ENCODE assay signal across 19 cellular contexts in genomic region chr15:44722011-44722410, GRCh38. TPM values are rescaled to one million over a fixed set of nuclear protein-coding genes. Genes with fewer than 3 reads are reported as not detected.
DNase-seq lines count a peak whose midpoint lies in the region; ATAC-seq and TF ChIP-seq lines count a peak whose summit lies in the region.
"Had no signal": no experiment of that assay in that cellular context is flagged by ENCODE, and none has a peak within 500 bp of the region (broad histone marks: within the 10 kb centered on the region; RNA-seq: fewer than 3 reads in every experiment).

No MANE protein-coding gene starts in this region.

- 76 to 85% methylated on average over 2 of the region's 2 CpGs for WGBS in upper lobe of left lung, 2 donors
- WGBS in mesendoderm (ENCODE audit: extremely low coverage, insufficient coverage, low lambda C conversion rate): no CpG with 5 or more reads among the region's 2 CpGs

- DNase-seq in activated naive CD4-positive, alpha-beta T cell treated with anti-CD3 and anti-CD28 coated beads, Interleukin-2, amount 10 ng/mL, durations not matched to agents 7 days and 5 days: no peak
- no peak for DNase-seq in activated naive CD4-positive, alpha-beta T cell treated with anti-CD3 and anti-CD28 coated beads, Interleukin-2, amount 50 U/mL, for 16 hours
- no peak for DNase-seq in OCI-LY7 (ENCODE audit: low spot score)
- DNase-seq in activated naive CD8-positive, alpha-beta T cell treated with anti-CD3 and anti-CD28 coated beads, Interleukin-2, amount 50 U/mL, for 24 hours: no peak
- no peak for DNase-seq in upper lobe of left lung
- no peak for DNase-seq in SKM-1 treated with dmso at 0.1 percent for 144 hours (lab: John Stamatoyannopoulos, UW; ENCODE audit: unreplicated experiment)
- DNase-seq in mesendoderm: no peak
- DNase-seq: adrenal gland; caudate nucleus; effector CD8-positive, alpha-beta T cell; hypothalamus; KG1; NCI-H1417; NCI-H345; SHP77 treated with DMSO at 0.1 percent for 48 hours had no signal

- TF ChIP-seq EP300 in upper lobe of left lung (IDR thresholded peaks at IDR 0.05): no peak

- no peak overlapping the region for H3K18ac ChIP-seq in mesendoderm (ENCODE audit: low read length)

- H2AK5ac ChIP-seq in mesendoderm (ENCODE audit: low read length): no peak overlapping the region

- H3K27me3 ChIP-seq in upper lobe of left lung: no peaks in the 10 kb centered on the region
- H3K27me3 ChIP-seq in mesendoderm (ENCODE audit: insufficient read depth, low read length, poor library complexity): no peaks in the 10 kb centered on the region
- H3K27me3 ChIP-seq: adrenal gland, vagina had no signal

- peaks cover 86% of the 10 kb centered on the region for H3K4me1 ChIP-seq in OCI-LY7 (ENCODE audit: insufficient read depth, low read length, poor library complexity, severe bottlenecking)
- H3K4me1 ChIP-seq in upper lobe of left lung: peaks cover 12 to 54% (median 36%) of the 10 kb centered on the region in 4 donors
- peaks cover 6% of the 10 kb centered on the region for H3K4me1 ChIP-seq in mesendoderm (ENCODE audit: control insufficient read depth, low read depth, low read length)

- H3K36me3 ChIP-seq in OCI-LY7 (ENCODE audit: insufficient read depth, low read length) (peaks cover 32% of the 10 kb centered on the region), upper lobe of left lung (peaks cover 20 to 36% (median 22%) of the 10 kb centered on the region in 4 donors), mesendoderm (ENCODE audit: control insufficient read depth, insufficient read depth, low read length) (peaks cover under 1% of the 10 kb centered on the region)

- no peak overlapping the region for H2BK120ac ChIP-seq in mesendoderm (ENCODE audit: low read depth, low read length)

- no peak for TF ChIP-seq POLR2A in upper lobe of left lung (IDR thresholded peaks at IDR 0.05)

- no peak overlapping the region for H2BK5ac ChIP-seq in mesendoderm (ENCODE audit: low read length)

- CTCF ChIA-PET in activated naive CD4-positive, alpha-beta T cell treated with anti-CD3 and anti-CD28 coated beads, Interleukin-2, amount 10 ng/mL, durations not matched to agents 7 days and 5 days (lab: Charles Lee): interaction anchor here (0.9 to 13.2 kb wide), 3 partner anchors 10 to 57 kb away, joined by 3 to 282 read pairs (median 47); partner anchors contain the start of genes B2M, PATL2, SPG11 and TRIM69
- CTCF ChIA-PET in OCI-LY7 (lab: Charles Lee; ENCODE audit: unreplicated experiment): no interaction called here

- POLR2A ChIA-PET in OCI-LY7 (lab: Charles Lee): interaction anchor here (1.0 to 2.4 kb wide), 2 partner anchors 8 to 11 kb away, joined by 5 to 12 read pairs; partner anchors contain the start of genes B2M and PATL2

- no peak overlapping the region for H3K56ac ChIP-seq in mesendoderm (ENCODE audit: low read length)

- H3K4me2 ChIP-seq in OCI-LY7 (ENCODE audit: low read length): peak overlapping the region; percentile 12; the same call in 1 of the 2 replicates
- no peak overlapping the region for H3K4me2 ChIP-seq in mesendoderm (ENCODE audit: low read length)
- H3K4me2 ChIP-seq: smooth muscle cell had no signal

- H3K9me2 ChIP-seq in OCI-LY7 (ENCODE audit: insufficient read depth, low read length): no peaks in the 10 kb centered on the region

- H3K4ac ChIP-seq in mesendoderm (ENCODE audit: low read depth, low read length): no peak overlapping the region

- no peak overlapping the region for H2BK15ac ChIP-seq in mesendoderm (replicated peaks; ENCODE audit: low read depth)

- no peak overlapping the region for H3K4me3 Mint-ChIP-seq in activated naive CD4-positive, alpha-beta T cell treated with anti-CD3 and anti-CD28 coated beads, Interleukin-2, amount 10 ng/mL, durations not matched to agents 7 days and 5 days
- H3K4me3 Mint-ChIP-seq in activated naive CD8-positive, alpha-beta T cell treated with anti-CD3 and anti-CD28 coated beads, Interleukin-2, amount 50 U/mL, for 24 hours: no peak overlapping the region

- H3K9me3 Mint-ChIP-seq in activated naive CD4-positive, alpha-beta T cell treated with anti-CD3 and anti-CD28 coated beads, Interleukin-2, amount 10 ng/mL, durations not matched to agents 7 days and 5 days: no peaks in the 10 kb centered on the region
- H3K9me3 Mint-ChIP-seq in activated naive CD8-positive, alpha-beta T cell treated with anti-CD3 and anti-CD28 coated beads, Interleukin-2, amount 50 U/mL, for 24 hours: no peaks in the 10 kb centered on the region

- H3K9ac ChIP-seq in mesendoderm (ENCODE audit: low read length): no peak overlapping the region
- H3K9ac ChIP-seq: parathyroid adenoma had no signal

- no peak overlapping the region for H4K5ac ChIP-seq in mesendoderm (ENCODE audit: low read length)

- H3K9me3 ChIP-seq in OCI-LY7 (ENCODE audit: low read length) (no peaks in the 10 kb centered on the region; the same call in 1 of the 2 replicates), upper lobe of left lung (no peaks in the 10 kb centered on the region)
- H3K9me3 ChIP-seq: adrenal gland, vagina had no signal

- intact Hi-C loops in OCI-LY7 (cut with micrococcal nuclease; ENCODE audit: unreplicated experiment): no loop called here

- TF ChIP-seq CTCF in OCI-LY7 (conservative IDR thresholded peaks at IDR 0.05; ENCODE audit: low read length): no peak
- no peak for TF ChIP-seq CTCF in upper lobe of left lung (IDR thresholded peaks at IDR 0.05)

- BruUV-seq in OCI-LY7 (replicated peaks; lab: Mats Ljungman, UMichigan): no TSS peak

- no peak overlapping the region for H3K4me3 ChIP-seq in OCI-LY7 (ENCODE audit: low read depth, low read length, poor library complexity, severe bottlenecking)
- no peak overlapping the region for H3K4me3 ChIP-seq in upper lobe of left lung
- no peak overlapping the region for H3K4me3 ChIP-seq in mesendoderm (ENCODE audit: low read length)
- H3K4me3 ChIP-seq: adrenal gland, smooth muscle cell, vagina had no signal

- H3K27ac ChIP-seq in OCI-LY7 (ENCODE audit: low read depth, low read length, poor library complexity, severe bottlenecking): peak overlapping the region; percentile 48
- peak overlapping the region in 3 of 4 donors; percentile 2 to 19 (median 8) for H3K27ac ChIP-seq in upper lobe of left lung
- no peak overlapping the region for H3K27ac ChIP-seq in mesendoderm (ENCODE audit: low read depth, low read length)
- H3K27ac ChIP-seq: adrenal gland, parathyroid adenoma, vagina had no signal

- peak overlapping the region; percentile 35; the same call in 1 of the 2 replicates for H2AFZ ChIP-seq in OCI-LY7 (ENCODE audit: low read length)
- H2AFZ ChIP-seq: parathyroid adenoma had no signal

- no peaks in the 10 kb centered on the region for H3K79me1 ChIP-seq in mesendoderm (ENCODE audit: low read length)

- H3K23ac ChIP-seq in mesendoderm (ENCODE audit: low read length): no peak overlapping the region

- H4K8ac ChIP-seq in mesendoderm (ENCODE audit: low read depth, low read length): no peak overlapping the region

- H3K27me3 Mint-ChIP-seq in activated naive CD4-positive, alpha-beta T cell treated with anti-CD3 and anti-CD28 coated beads, Interleukin-2, amount 10 ng/mL, durations not matched to agents 7 days and 5 days: no peaks in the 10 kb centered on the region
- H3K27me3 Mint-ChIP-seq in activated naive CD8-positive, alpha-beta T cell treated with anti-CD3 and anti-CD28 coated beads, Interleukin-2, amount 50 U/mL, for 24 hours: no peaks in the 10 kb centered on the region

- no peaks in the 10 kb centered on the region; the same call in 1 of the 2 replicates for H3K79me2 ChIP-seq in OCI-LY7 (ENCODE audit: insufficient read depth, low read depth, low read length)
- no peaks in the 10 kb centered on the region for H3K79me2 ChIP-seq in mesendoderm (ENCODE audit: control insufficient read depth, insufficient read depth, low read length)
- H3K79me2 ChIP-seq: parathyroid adenoma had no signal

- peak overlapping the region; percentile 97 for H3K27ac Mint-ChIP-seq in activated naive CD4-positive, alpha-beta T cell treated with anti-CD3 and anti-CD28 coated beads, Interleukin-2, amount 10 ng/mL, durations not matched to agents 7 days and 5 days
- H3K27ac Mint-ChIP-seq in activated naive CD8-positive, alpha-beta T cell treated with anti-CD3 and anti-CD28 coated beads, Interleukin-2, amount 50 U/mL, for 24 hours: peak overlapping the region; percentile 100

- peaks cover 93% of the 10 kb centered on the region for H3K4me1 Mint-ChIP-seq in activated naive CD4-positive, alpha-beta T cell treated with anti-CD3 and anti-CD28 coated beads, Interleukin-2, amount 10 ng/mL, durations not matched to agents 7 days and 5 days
- H3K4me1 Mint-ChIP-seq in activated naive CD8-positive, alpha-beta T cell treated with anti-CD3 and anti-CD28 coated beads, Interleukin-2, amount 50 U/mL, for 24 hours: peaks cover 93% of the 10 kb centered on the region

- H3K36me3 Mint-ChIP-seq in activated naive CD4-positive, alpha-beta T cell treated with anti-CD3 and anti-CD28 coated beads, Interleukin-2, amount 10 ng/mL, durations not matched to agents 7 days and 5 days: peaks cover 32% of the 10 kb centered on the region
- peaks cover 27% of the 10 kb centered on the region for H3K36me3 Mint-ChIP-seq in activated naive CD8-positive, alpha-beta T cell treated with anti-CD3 and anti-CD28 coated beads, Interleukin-2, amount 50 U/mL, for 24 hours (ENCODE audit: low read depth)

- H4K20me1 ChIP-seq in OCI-LY7 (ENCODE audit: insufficient read depth, low read length): peaks cover 7% of the 10 kb centered on the region; the same call in 1 of the 2 replicates

- ATAC-seq in activated naive CD8-positive, alpha-beta T cell treated with anti-CD3 and anti-CD28 coated beads, Interleukin-2, amount 50 U/mL, for 24 hours: no peak
- ATAC-seq in upper lobe of left lung (ENCODE audit: low FRiP score in 2 of 2): no peak
- no peak for ATAC-seq in GM18870 (IDR thresholded peaks at IDR 0.05; ENCODE audit: unreplicated experiment)

RNA-seq across cellular contexts. Expression of gene B2M, which starts 10.7 kb away (rescaled TPM):
- total RNA-seq in OCI-LY7 (2014; rRNA removed; shearing (Covaris generic)): 1,738 and 1,761 TPM in 2 replicates
- total RNA-seq in OCI-LY7 (2022) (1,161 and 1,369 TPM in 2 replicates), upper lobe of left lung (1,000 to 10,000 TPM in 5 of 6 donors, 100 to 1,000 TPM in 1; 963 to 7,115 (median 3,598) TPM)
- polyA plus RNA-seq in mesendoderm (2013, experiment 1 of 2): 107 TPM
- 109 TPM for polyA plus RNA-seq in mesendoderm (2013, experiment 2 of 2)

RNA-seq across cellular contexts. Expression of gene PATL2, which starts 10.9 kb away (rescaled TPM):
- total RNA-seq in OCI-LY7 (2014; rRNA removed; shearing (Covaris generic)): 1.1 and 4.8 TPM in 2 replicates
- total RNA-seq in OCI-LY7 (2022): 8.6 and 8.8 TPM in 2 replicates
- 10 to 100 TPM in 2 of 6 donors, 1 to 10 TPM in 4; 2.6 to 30.4 (median 7.8) TPM for total RNA-seq in upper lobe of left lung
- polyA plus RNA-seq in mesendoderm (2013, experiment 1 of 2): 0.22 TPM
- polyA plus RNA-seq in mesendoderm (2013, experiment 2 of 2): 0.28 TPM
- total RNA-seq: smooth muscle cell, vagina had no signal
- polyA plus RNA-seq: smooth muscle cell had no signal

RNA-seq across cellular contexts. Expression of gene TRIM69, which starts 14.3 kb away (rescaled TPM):
- 9.8 and 16.3 TPM in 2 replicates for total RNA-seq in OCI-LY7 (2014; rRNA removed; shearing (Covaris generic))
- total RNA-seq in OCI-LY7 (2022): 29.1 and 33.7 TPM in 2 replicates
- 10 to 100 TPM; 10.3 to 29.3 (median 18.3) TPM for total RNA-seq in upper lobe of left lung
- 1.5 TPM for polyA plus RNA-seq in mesendoderm (2013, experiment 1 of 2)
- polyA plus RNA-seq in mesendoderm (2013, experiment 2 of 2): 1.5 TPM

RNA-seq across cellular contexts. Expression of gene SPG11, which starts 58.5 kb away (rescaled TPM):
- total RNA-seq in OCI-LY7 (2014; rRNA removed; shearing (Covaris generic)): 65.2 and 69.1 TPM in 2 replicates
- total RNA-seq in OCI-LY7 (2022) (92.8 and 126 TPM in 2 replicates), upper lobe of left lung (100 to 1,000 TPM in 3 of 6 donors, 10 to 100 TPM in 3; 81.6 to 161 (median 97.4) TPM)
- 9.3 TPM for polyA plus RNA-seq in mesendoderm (2013, experiment 1 of 2)
- polyA plus RNA-seq in mesendoderm (2013, experiment 2 of 2): 10.2 TPM
